In the genomic region with DNA sequence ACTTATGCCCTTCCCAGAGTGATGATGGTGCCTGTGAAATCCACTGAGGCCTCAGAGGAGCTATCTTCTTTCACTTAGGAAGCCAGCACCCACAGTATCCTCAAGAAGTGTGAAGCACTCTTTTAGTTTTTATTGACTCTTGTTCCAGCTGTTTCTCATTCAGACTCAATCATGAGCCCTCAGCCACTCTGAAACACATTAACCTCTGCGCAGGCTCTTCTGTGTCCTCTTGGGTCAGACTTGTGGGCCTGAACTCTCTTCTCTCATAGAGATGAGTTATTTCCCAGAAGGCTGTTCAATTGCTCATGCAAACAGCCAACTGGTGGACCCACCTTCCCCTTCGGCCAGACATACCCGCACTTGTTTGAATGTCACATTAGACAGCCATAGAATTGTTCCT, we compare ENCODE assay signal across 12 cellular contexts. TPM values are rescaled to one million over a fixed set of nuclear protein-coding genes. Genes with fewer than 3 reads are reported as not detected.
DNase-seq lines count a peak whose midpoint lies in the region; ATAC-seq, FAIRE-seq and TF ChIP-seq lines count a peak whose summit lies in the region.
"Had no signal": no experiment of that assay in that cellular context is flagged by ENCODE, and none has a peak within 500 bp of the region (broad histone marks: within the 10 kb centered on the region; RNA-seq: fewer than 3 reads in every experiment).

No MANE protein-coding gene starts in this region.

- peak overlapping the region; percentile 70; the same call in 1 of the 2 replicates for H4K5ac ChIP-seq in IMR-90 (ENCODE audit: low read depth, low read length)

- peaks cover 10% of the 10 kb centered on the region for H3K9me3 Mint-ChIP-seq in astrocyte (ENCODE audit: unreplicated experiment)
- H3K9me3 Mint-ChIP-seq in effector memory CD8-positive, alpha-beta T cell, result no peaks in the 10 kb centered on the region
- H3K9me3 Mint-ChIP-seq: CD8-positive, alpha-beta T cell had no signal

- H3K27ac ChIP-seq in IMR-90 (ENCODE audit: insufficient read depth, low read length) (no peak overlapping the region), astrocyte (ENCODE audit: low read depth, low read length) (no peak overlapping the region), mesenchymal stem cell (ENCODE audit: low read length, poor library complexity, severe bottlenecking) (peak overlapping the region; percentile 42)

- peak overlapping the region; percentile 61 for H2BK20ac ChIP-seq in IMR-90 (ENCODE audit: low read depth, low read length)

- no peak for TF ChIP-seq RAD21 in IMR-90 (IDR thresholded peaks at IDR 0.05; ENCODE audit: low read length)

- H3K4me1 Mint-ChIP-seq in astrocyte (ENCODE audit: low read depth, unreplicated experiment), result peaks cover 30% of the 10 kb centered on the region
- peaks cover 0 to 5% of the 10 kb centered on the region in 2 donors for H3K4me1 Mint-ChIP-seq in effector memory CD8-positive, alpha-beta T cell (ENCODE audit: low read depth in 2 of 2)
- H3K4me1 Mint-ChIP-seq: B cell had no signal

- H4K20me1 ChIP-seq in IMR-90 (ENCODE audit: insufficient read depth, low read length), result no peaks in the 10 kb centered on the region
- no peaks in the 10 kb centered on the region for H4K20me1 ChIP-seq in astrocyte (ENCODE audit: insufficient read depth, low read length)

- H3K4me3 ChIP-seq in AG10803 (ENCODE audit: low read length) (no peak overlapping the region), IMR-90 (ENCODE audit: insufficient read depth, low read depth, low read length) (no peak overlapping the region), astrocyte (ENCODE audit: insufficient read depth, low read depth, low read length) (no peak overlapping the region), mesenchymal stem cell (ENCODE audit: insufficient read depth in 1 of 2, low read depth in 1 of 2, low read length in 2 of 2) (no peak overlapping the region), BE2C (ENCODE audit: low read depth, low read length) (no peak overlapping the region)

- H2BK120ac ChIP-seq in IMR-90 (ENCODE audit: low read depth, low read length) (peak overlapping the region; percentile 81), mesenchymal stem cell (ENCODE audit: low read depth, low read length) (no peak overlapping the region)

- peak overlapping the region; percentile 36 for H2BK5ac ChIP-seq in IMR-90 (ENCODE audit: low read depth, low read length, poor library complexity, severe bottlenecking)
- no peak overlapping the region for H2BK5ac ChIP-seq in mesenchymal stem cell (ENCODE audit: low read depth, low read length, poor library complexity, severe bottlenecking)

- H2AK9ac ChIP-seq in IMR-90 (replicated peaks; ENCODE audit: low read depth, low read length, poor library complexity), result no peak overlapping the region

- H4K8ac ChIP-seq in IMR-90 (ENCODE audit: low read depth in 2 of 2, low read length in 2 of 2) (peak overlapping the region in 1 of 2 experiments; percentile 31; a peak in 3 of 4 replicates), mesenchymal stem cell (ENCODE audit: low read length) (no peak overlapping the region)

- H3K36me3 Mint-ChIP-seq in astrocyte (ENCODE audit: low read depth, unreplicated experiment), result peaks cover 3% of the 10 kb centered on the region
- H3K36me3 Mint-ChIP-seq in effector memory CD8-positive, alpha-beta T cell (ENCODE audit: insufficient read depth), result no peaks in the 10 kb centered on the region
- H3K36me3 Mint-ChIP-seq: CD8-positive, alpha-beta T cell had no signal

- H3K23ac ChIP-seq in IMR-90 (ENCODE audit: low read depth, low read length), result peak overlapping the region; percentile 44; the same call in 1 of the 2 replicates
- no peak overlapping the region for H3K23ac ChIP-seq in mesenchymal stem cell (ENCODE audit: low read length in 2 of 2)

- DNase-seq in AG10803 (ENCODE audit: low read depth) (peak; percentile 28), IMR-90 (no peak), astrocyte (ENCODE audit: low read depth) (no peak), mesenchymal stem cell (no peak), BE2C (no peak), NCI-H1092 treated with DMSO at 0.1 percent for 48 hours (lab: John Stamatoyannopoulos, UW) (no peak), MV-4-11 (lab: John Stamatoyannopoulos, UW) (no peak)
- no peak for DNase-seq in effector memory CD8-positive, alpha-beta T cell
- DNase-seq: NCI-H446 treated with DMSO at 0.1 percent for 48 hours, SHP77 treated with DMSO at 0.1 percent for 48 hours had no signal

- TF ChIP-seq POLR2A in IMR-90 (IDR thresholded peaks at IDR 0.05; ENCODE audit: low read depth, low read length), result no peak

- POLR2A ChIA-PET in IMR-90 (lab: Charles Lee; ENCODE audit: unreplicated experiment), result no interaction called here

- H3K79me2 ChIP-seq in astrocyte (ENCODE audit: insufficient read depth, low read length), result no peaks in the 10 kb centered on the region

- CTCF ChIA-PET in IMR-90 (lab: Yijun Ruan, JAX), result interaction anchor here (1.0 to 1.7 kb wide), 3 partner anchors 654 to 1136 kb away, joined by 3 to 5 read pairs (median 3); no protein-coding TSS in a partner anchor

- H3K56ac ChIP-seq in IMR-90 (ENCODE audit: extremely low read depth, insufficient read depth, low read length), result 0 out of 2 replicates have a peak overlapping the region, but pooled peaks have one; percentile 32

- no CpG with 5 or more reads among the region's 3 CpGs for WGBS in IMR-90 (ENCODE audit: extremely low coverage in 2 of 2, insufficient read length in 1 of 2), 2 experiments
- WGBS in mesenchymal stem cell, result 91% methylated on average over 1 of the region's 3 CpGs

- H3K9ac ChIP-seq in IMR-90 (ENCODE audit: low read depth, low read length), result no peak overlapping the region
- no peak overlapping the region for H3K9ac ChIP-seq in astrocyte (ENCODE audit: low read length)
- peak overlapping the region; percentile 33 for H3K9ac ChIP-seq in mesenchymal stem cell (ENCODE audit: low read length)

- BruUV-seq in IMR-90 (replicated peaks; lab: Mats Ljungman, UMichigan), result no TSS peak

- H3K36me3 ChIP-seq in IMR-90 (ENCODE audit: control insufficient read depth, insufficient read depth, low read length), result no peaks in the 10 kb centered on the region
- H3K36me3 ChIP-seq in astrocyte (ENCODE audit: insufficient read depth, low read length), result no peaks in the 10 kb centered on the region
- H3K36me3 ChIP-seq in mesenchymal stem cell (ENCODE audit: control insufficient read depth in 1 of 2, insufficient read depth in 2 of 2, low read depth in 1 of 2, low read length in 2 of 2), result no peaks in the 10 kb centered on the region
- H3K36me3 ChIP-seq in BE2C, result no peaks in the 10 kb centered on the region

- H2AFZ ChIP-seq in IMR-90 (replicated peaks; ENCODE audit: low read length, poor library complexity) (no peak overlapping the region), astrocyte (ENCODE audit: low read depth, low read length) (no peak overlapping the region), mesenchymal stem cell (ENCODE audit: low read depth, low read length) (no peak overlapping the region)

- H3K9me3 ChIP-seq in IMR-90 (ENCODE audit: control insufficient read depth, insufficient read depth, low read length) (no peaks in the 10 kb centered on the region), astrocyte (ENCODE audit: insufficient read depth, low read depth, low read length) (no peaks in the 10 kb centered on the region), mesenchymal stem cell (ENCODE audit: control insufficient read depth, low read length) (no peaks in the 10 kb centered on the region), BE2C (no peaks in the 10 kb centered on the region)

- H3K79me1 ChIP-seq in IMR-90 (ENCODE audit: low read depth in 1 of 2, low read length in 2 of 2), result no peaks in the 10 kb centered on the region
- no peaks in the 10 kb centered on the region for H3K79me1 ChIP-seq in mesenchymal stem cell (replicated peaks; ENCODE audit: low read length, poor library complexity, severe bottlenecking)

- H3K4me2 ChIP-seq in IMR-90 (ENCODE audit: low read depth, low read length) (no peak overlapping the region), astrocyte (ENCODE audit: low read length) (no peak overlapping the region), mesenchymal stem cell (ENCODE audit: low read length, poor library complexity, severe bottlenecking) (no peak overlapping the region)

- H3K4ac ChIP-seq in IMR-90 (ENCODE audit: low read depth, low read length) (peak overlapping the region; percentile 67), mesenchymal stem cell (ENCODE audit: low read depth in 1 of 2, low read length in 2 of 2) (peak overlapping the region in 1 of 2 experiments; percentile 4)

- dilution Hi-C loops in IMR-90 (cut with HindIII; ENCODE audit: low sequenced_read_pairs, unreplicated experiment), result no loop called here

- H4K91ac ChIP-seq in IMR-90 (ENCODE audit: insufficient read depth, low read depth, low read length), result peak overlapping the region; percentile 67
- no peak overlapping the region for H4K91ac ChIP-seq in mesenchymal stem cell (ENCODE audit: low read length)

- peaks cover 3% of the 10 kb centered on the region for H3K9me1 ChIP-seq in IMR-90 (ENCODE audit: insufficient read depth, low read length)

- H3K27ac Mint-ChIP-seq in astrocyte (ENCODE audit: unreplicated experiment), result no peak overlapping the region
- H3K27ac Mint-ChIP-seq in effector memory CD8-positive, alpha-beta T cell, result no peak overlapping the region
- H3K27ac Mint-ChIP-seq: B cell; CD8-positive, alpha-beta T cell had no signal

- H3K4me1 ChIP-seq in IMR-90 (ENCODE audit: control insufficient read depth, insufficient read depth, low read length) (peaks cover 23% of the 10 kb centered on the region), astrocyte (ENCODE audit: insufficient read depth, low read length) (peaks cover 27% of the 10 kb centered on the region), mesenchymal stem cell (ENCODE audit: control insufficient read depth, insufficient read depth, low read depth, low read length) (peaks cover 10% of the 10 kb centered on the region), BE2C (no peaks in the 10 kb centered on the region)

- H3K27me3 ChIP-seq in IMR-90 (ENCODE audit: control insufficient read depth, insufficient read depth, low read length), result no peaks in the 10 kb centered on the region
- H3K27me3 ChIP-seq in astrocyte (ENCODE audit: insufficient read depth, low read length), result no peaks in the 10 kb centered on the region
- no peaks in the 10 kb centered on the region for H3K27me3 ChIP-seq in mesenchymal stem cell (ENCODE audit: control insufficient read depth in 1 of 2, insufficient read depth in 1 of 2, low read length in 2 of 2)
- H3K27me3 ChIP-seq in BE2C, result peaks cover 16% of the 10 kb centered on the region

- H3K27me3 Mint-ChIP-seq in astrocyte (ENCODE audit: low read depth, unreplicated experiment), result no peaks in the 10 kb centered on the region
- no peaks in the 10 kb centered on the region for H3K27me3 Mint-ChIP-seq in effector memory CD8-positive, alpha-beta T cell

- intact Hi-C loops in IMR-90 (cut with micrococcal nuclease), result loop anchor here (1.0 to 5.0 kb wide), 7 partner anchors 52 to 1015 kb away; a partner anchor contains a TSS

- H2AK5ac ChIP-seq in IMR-90 (ENCODE audit: low read depth, low read length), result peak overlapping the region; percentile 72
- peak overlapping the region; percentile 60 for H2AK5ac ChIP-seq in mesenchymal stem cell (ENCODE audit: low read length, severe bottlenecking)

- H2BK15ac ChIP-seq in IMR-90 (ENCODE audit: low read depth, low read length) (peak overlapping the region; percentile 93; the same call in 2 of the 3 replicates), mesenchymal stem cell (ENCODE audit: low read depth, poor library complexity, severe bottlenecking) (no peak overlapping the region)

- peak overlapping the region; percentile 71 for H3K18ac ChIP-seq in IMR-90 (ENCODE audit: low read depth, low read length)
- H3K18ac ChIP-seq in mesenchymal stem cell (ENCODE audit: low read depth in 1 of 2, low read length in 2 of 2), result no peak overlapping the region

- H3K14ac ChIP-seq in IMR-90 (replicated peaks; ENCODE audit: low read depth, low read length) (0 out of 2 replicates have a peak overlapping the region, but pooled peaks have one; percentile 48), mesenchymal stem cell (ENCODE audit: low read length in 2 of 2) (no peak overlapping the region)

- TF ChIP-seq CTCF in AG10803 (conservative IDR thresholded peaks at IDR 0.05; ENCODE audit: low read length) (no peak), IMR-90 (conservative IDR thresholded peaks at IDR 0.05; ENCODE audit: low read depth, low read length) (no peak), astrocyte (IDR thresholded peaks at IDR 0.05; ENCODE audit: insufficient read depth, low read depth, low read length) (no peak), BE2C (IDR thresholded peaks at IDR 0.05; ENCODE audit: low read depth, low read length) (no peak)

- ATAC-seq in IMR-90 (ENCODE audit: low read depth), result no peak
- no peak for ATAC-seq in effector memory CD8-positive, alpha-beta T cell (replicated peaks)
- ATAC-seq: CD8-positive, alpha-beta T cell had no signal

- no peak overlapping the region for H3K4me3 Mint-ChIP-seq in astrocyte (ENCODE audit: unreplicated experiment)
- no peak overlapping the region for H3K4me3 Mint-ChIP-seq in effector memory CD8-positive, alpha-beta T cell
- H3K4me3 Mint-ChIP-seq: B cell; CD8-positive, alpha-beta T cell had no signal

- no peak overlapping the region for H2BK12ac ChIP-seq in mesenchymal stem cell (ENCODE audit: low read length in 2 of 2)

- peak; percentile 9 for FAIRE-seq in astrocyte (lab: Jason Lieb, UNC)

- in situ Hi-C loops in IMR-90 (cut with MboI; ENCODE audit: low sequenced_read_pairs), result loop anchor here (10.0 kb wide), 1 partner anchor 874 kb away; no protein-coding TSS in a partner anchor

RNA-seq across cellular contexts. Expression of a gene that starts 27.8 kb away (rescaled TPM):
- total RNA-seq in IMR-90 (2012; rRNA removed) (21.0 and 22.8 TPM in 2 replicates), astrocyte (55.4 and 56.0 TPM in 2 replicates)
- 20.4 and 25.7 TPM in 2 replicates for polyA plus RNA-seq in IMR-90 (2012; rRNA removed)
- 9.2 and 12.3 TPM in 2 replicates for polyA plus RNA-seq in IMR-90 (2012; cell fraction: cytosol; rRNA removed)
- polyA plus RNA-seq in IMR-90 (2012; cell fraction: nucleus; rRNA removed; ENCODE audit: low replicate concordance), result 11.3 and 19.5 TPM in 2 replicates
- 26.7 TPM for polyA plus RNA-seq in mesenchymal stem cell (2013, experiment 1 of 2)
- 27.1 TPM for polyA plus RNA-seq in mesenchymal stem cell (2013, experiment 2 of 2)
- polyA plus RNA-seq in BE2C (2012; ENCODE audit: insufficient read depth, insufficient read length, low read depth), result 36.2 TPM
